Comparison of ENCODE assay signal across 9 cellular contexts in genomic region chr9:95852059-95853032, GRCh38. TPM values are rescaled to one million over a fixed set of nuclear protein-coding genes. Genes with fewer than 3 reads are reported as not detected.
A peak's percentile ranks its signal among the peaks of the same experiment; 100 is the strongest.
DNase-seq lines count a peak whose midpoint lies in the region; ATAC-seq, FAIRE-seq and TF ChIP-seq lines count a peak whose summit lies in the region.
"Had no signal": no experiment of that assay in that cellular context is flagged by ENCODE, and none has a peak within 500 bp of the region (broad histone marks: within the 10 kb centered on the region; RNA-seq: fewer than 3 reads in every experiment).

No MANE protein-coding gene starts in this region.

- TF ChIP-seq CTCF in GM13976 (IDR thresholded peaks at IDR 0.05; ENCODE audit: borderline replicate concordance, control extremely low read depth, extremely low read depth, insufficient read depth, missing control alignments) (no peak), bronchial epithelial cell (IDR thresholded peaks at IDR 0.05; ENCODE audit: insufficient read depth, low read length, severe bottlenecking) (no peak)

- intact Hi-C loops in cardiac septum (cut with DNase I): no loop called here

- ATAC-seq in GM21381 (IDR thresholded peaks at IDR 0.05; ENCODE audit: unreplicated experiment) (peak; percentile 94), HG03521 (IDR thresholded peaks at IDR 0.05; ENCODE audit: unreplicated experiment) (peak; percentile 94)
- ATAC-seq: Panc1 had no signal

- in situ Hi-C loops in GM13976 (cut with MboI; ENCODE audit: low sequenced_read_pairs, unreplicated experiment): no loop called here

- no peak overlapping the region for H3K4me3 ChIP-seq in bronchial epithelial cell (ENCODE audit: low read depth, low read length)

- DNase-seq in GM13976 (ENCODE audit: low spot score): peak; percentile 74
- DNase-seq in bronchial epithelial cell (ENCODE audit: low read depth): peak; percentile 90
- DNase-seq in NAMALWA (ENCODE audit: low spot score): no peak
- no peak for DNase-seq in activated CD8-positive, alpha-beta memory T cell treated with anti-CD3 and anti-CD28 coated beads, Interleukin-2, amount 50 U/mL, for 48 hours
- DNase-seq in cardiac septum (ENCODE audit: low spot score): no peak
- DNase-seq in central memory CD4-positive, alpha-beta T cell: no peak

- no peak for FAIRE-seq in bronchial epithelial cell (lab: Jason Lieb, UNC)

- H3K27me3 ChIP-seq in bronchial epithelial cell (ENCODE audit: control insufficient read depth, insufficient read depth, low read length): no peaks in the 10 kb centered on the region

- H3K36me3 ChIP-seq in bronchial epithelial cell (ENCODE audit: control insufficient read depth, insufficient read depth, low read length): no peaks in the 10 kb centered on the region

RNA-seq across cellular contexts. Expression of gene ERCC6L2, which starts 23.1 kb away (rescaled TPM):
- total RNA-seq in bronchial epithelial cell (33.4 and 47.2 TPM in 2 replicates), cardiac septum (30.5 TPM)

Comparison
In these comparisons a context has a peak if more than half of its experiments do, and no peak if none do; other contexts are left out.
1. DNase-seq: peak in GM13976 (single experiment) and bronchial epithelial cell (single experiment); none in NAMALWA (single experiment), activated CD8-positive, alpha-beta memory T cell treated with anti-CD3 and anti-CD28 coated beads, Interleukin-2, amount 50 U/mL, for 48 hours (single experiment), cardiac septum (single experiment) and central memory CD4-positive, alpha-beta T cell (single experiment).